Comparison of ENCODE assay signal across 9 cellular contexts in the genomic region with DNA sequence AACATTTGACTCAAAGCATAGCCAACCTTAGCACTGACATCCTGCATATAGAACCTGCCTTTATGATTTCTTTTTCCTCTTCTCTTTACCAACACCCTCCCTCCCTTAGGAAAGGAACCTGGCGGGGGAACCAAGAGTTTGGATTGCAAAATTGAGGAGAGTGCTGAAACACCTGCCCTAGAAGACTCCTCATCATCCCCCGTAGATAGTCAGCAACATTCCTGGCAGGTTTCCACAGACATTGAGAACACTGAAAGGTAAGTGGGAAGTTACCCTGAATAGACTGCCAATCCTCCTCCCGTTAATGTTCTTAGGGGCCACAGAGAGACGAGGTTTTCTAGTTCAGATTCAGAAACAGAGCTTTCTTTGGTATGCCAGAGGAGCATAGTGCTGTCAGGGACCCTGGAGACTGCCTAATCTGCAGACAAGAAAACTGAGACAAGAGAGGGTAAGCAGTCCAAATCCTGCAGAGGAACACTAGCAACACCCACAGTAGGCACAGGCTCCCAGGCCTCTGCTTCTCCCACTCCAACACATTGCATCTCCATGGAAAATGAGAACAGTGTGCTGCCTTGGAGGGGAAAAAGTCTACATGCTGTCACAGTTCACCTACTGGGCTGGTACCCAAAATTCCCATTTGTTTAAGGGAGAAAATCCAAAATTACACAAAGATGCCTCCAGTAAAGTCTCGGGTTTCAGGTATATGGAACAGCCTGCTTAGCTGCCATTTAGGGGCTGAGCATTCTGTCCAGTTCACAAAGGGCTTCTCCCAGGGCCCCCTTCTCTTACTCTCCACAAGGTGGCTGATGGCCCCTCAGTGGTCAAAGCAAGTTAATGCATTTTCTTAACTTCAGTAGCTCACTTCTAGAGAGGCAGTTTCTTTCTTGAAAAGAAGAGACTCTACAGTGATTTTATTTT.
DNase-seq lines count a peak whose midpoint lies in the region; ATAC-seq, FAIRE-seq and TF ChIP-seq lines count a peak whose summit lies in the region.
"Had no signal": no experiment of that assay in that cellular context is flagged by ENCODE, and none has a peak within 500 bp of the region (broad histone marks: within the 10 kb centered on the region; RNA-seq: fewer than 3 reads in every experiment).

No MANE protein-coding gene starts in this region.

- TF ChIP-seq CTCF in D721Med (IDR thresholded peaks at IDR 0.05; ENCODE audit: insufficient read depth, missing control alignments) = peak; percentile 4
- TF ChIP-seq CTCF in KMS-11 (conservative IDR thresholded peaks at IDR 0.05; ENCODE audit: low read depth, low read length) = peak; percentile 19
- TF ChIP-seq CTCF in lower lobe of right lung (IDR thresholded peaks at IDR 0.05) = peak; percentile 16

- no peaks in the 10 kb centered on the region for H3K36me3 ChIP-seq in KMS-11 (ENCODE audit: insufficient read depth)
- no peaks in the 10 kb centered on the region for H3K36me3 ChIP-seq in lower lobe of right lung

- no peaks in the 10 kb centered on the region for H3K9me3 ChIP-seq in lower lobe of right lung

- no peak overlapping the region for H2AFZ ChIP-seq in KMS-11 (ENCODE audit: low read depth)

- DNase-seq in D721Med (ENCODE audit: insufficient read length, low spot score) (no peak), cerebellum (ENCODE audit: low spot score) (peak; percentile 26), lower lobe of right lung (no peak), SHP77 treated with DMSO at 0.1 percent for 48 hours (lab: John Stamatoyannopoulos, UW) (no peak), epidermal melanocyte (ENCODE audit: insufficient read length, low spot score) (no peak)

- no peaks in the 10 kb centered on the region for H4K20me1 ChIP-seq in KMS-11 (ENCODE audit: insufficient read depth)

- no peak for ATAC-seq in lower lobe of right lung
- no peak for ATAC-seq in HG02610 (IDR thresholded peaks at IDR 0.05; ENCODE audit: unreplicated experiment)
- ATAC-seq in GM21723 (IDR thresholded peaks at IDR 0.05; ENCODE audit: unreplicated experiment) = no peak

- intact Hi-C loops in lower lobe of right lung (cut with DNase I) = no loop called here

- H3K4me3 ChIP-seq in KMS-11 (IDR thresholded peaks at IDR 0.05; ENCODE audit: insufficient read depth, low read depth, low read length) = no peak overlapping the region
- H3K4me3 ChIP-seq in lower lobe of right lung = no peak overlapping the region
- H3K4me3 ChIP-seq: SK-N-MC had no signal

- H3K27ac ChIP-seq in KMS-11 = no peak overlapping the region
- H3K27ac ChIP-seq in lower lobe of right lung = no peak overlapping the region
- H3K27ac ChIP-seq: SK-N-MC had no signal

- no peak overlapping the region for H3K9ac ChIP-seq in KMS-11

- no peak overlapping the region for H3K4me2 ChIP-seq in KMS-11

- no peaks in the 10 kb centered on the region for H3K27me3 ChIP-seq in KMS-11 (ENCODE audit: insufficient read depth, low read depth)
- H3K27me3 ChIP-seq in lower lobe of right lung (ENCODE audit: low read depth) = no peaks in the 10 kb centered on the region

- H3K4me1 ChIP-seq in KMS-11 (ENCODE audit: low read depth, poor library complexity, severe bottlenecking) = no peaks in the 10 kb centered on the region
- no peaks in the 10 kb centered on the region for H3K4me1 ChIP-seq in lower lobe of right lung

- no peak for FAIRE-seq in D721Med (lab: Jason Lieb, UNC)

- H3K79me2 ChIP-seq in KMS-11 (ENCODE audit: insufficient read depth, low read depth) = no peaks in the 10 kb centered on the region
